Comparison of ENCODE assay signal across 10 cellular contexts in genomic region chr20:31567380-31567720, GRCh38. TPM values are rescaled to one million over a fixed set of nuclear protein-coding genes. Genes with fewer than 3 reads are reported as not detected.
DNase-seq lines count a peak whose midpoint lies in the region; ATAC-seq and TF ChIP-seq lines count a peak whose summit lies in the region.
"Had no signal": no experiment of that assay in that cellular context is flagged by ENCODE, and none has a peak within 500 bp of the region (broad histone marks: within the 10 kb centered on the region; RNA-seq: fewer than 3 reads in every experiment).

No MANE protein-coding gene starts in this region.

- H3K9me3 ChIP-seq in Panc1 (ENCODE audit: control insufficient read depth, insufficient read depth, low read depth, low read length): no peaks in the 10 kb centered on the region
- H3K9me3 ChIP-seq in esophagus squamous epithelium: no peaks in the 10 kb centered on the region
- H3K9me3 ChIP-seq: uterus had no signal

- TF ChIP-seq CTCF in Panc1 (IDR thresholded peaks at IDR 0.05) (peak; percentile 47), esophagus squamous epithelium (IDR thresholded peaks at IDR 0.05) (no peak)

- H3K36me3 ChIP-seq in Panc1 (ENCODE audit: control insufficient read depth, insufficient read depth, low read length) (peaks cover 6% of the 10 kb centered on the region; the same call in 1 of the 2 replicates), esophagus squamous epithelium (peaks cover 3 to 82% (median 11%) of the 10 kb centered on the region in 3 donors)
- H3K36me3 ChIP-seq: uterus had no signal

- H3K27me3 ChIP-seq in Panc1 (ENCODE audit: control insufficient read depth, insufficient read depth, low read length): no peaks in the 10 kb centered on the region
- no peaks in the 10 kb centered on the region for H3K27me3 ChIP-seq in esophagus squamous epithelium
- H3K27me3 ChIP-seq: uterus had no signal

- no peak overlapping the region for H3K4me3 Mint-ChIP-seq in activated naive CD4-positive, alpha-beta T cell treated with anti-CD3 and anti-CD28 coated beads for 36 hours
- no peak overlapping the region for H3K4me3 Mint-ChIP-seq in stimulated activated memory B cell treated with anti-CD40 and anti-IgM and Interleukin-4, amounts not matched to agents 10 μg/mL and 1 μg/mL and 100 μg/mL, for 72 hours

- CTCF ChIA-PET in activated naive CD4-positive, alpha-beta T cell treated with anti-CD3 and anti-CD28 coated beads for 36 hours (lab: Charles Lee): interaction anchor here (0.9 to 14.0 kb wide), 9 partner anchors 9 to 171 kb away, joined by 3 to 330 read pairs (median 5); partner anchors contain the start of gene ID1
- CTCF ChIA-PET in Panc1 (lab: Charles Lee): interaction anchor here (0.7 to 10.8 kb wide), 8 partner anchors 8 to 156 kb away, joined by 3 to 298 read pairs (median 6); a partner anchor contains a TSS

- POLR2A ChIA-PET in Panc1 (lab: Charles Lee): interaction anchor here (0.6 to 2.2 kb wide), 3 partner anchors 43 to 589 kb away, joined by 3 to 7 read pairs (median 4); no protein-coding TSS in a partner anchor

- in situ Hi-C loops in Panc1 (cut with HindIII; ENCODE audit: low pct_unique_long_range_greater_than_20kb, low sequenced_read_pairs): loop anchor here (10.0 kb wide), 1 partner anchor 57 kb away; no protein-coding TSS in a partner anchor

- no peak overlapping the region for H3K4me3 ChIP-seq in Panc1 (ENCODE audit: low read depth in 2 of 2, low read length in 2 of 2)
- peak overlapping the region in 2 of 4 donors; percentile 21 to 33 for H3K4me3 ChIP-seq in esophagus squamous epithelium
- H3K4me3 ChIP-seq: uterus had no signal

- H3K27ac Mint-ChIP-seq in activated naive CD4-positive, alpha-beta T cell treated with anti-CD3 and anti-CD28 coated beads for 36 hours: peak overlapping the region; percentile 26
- H3K27ac Mint-ChIP-seq in stimulated activated memory B cell treated with anti-CD40 and anti-IgM and Interleukin-4, amounts not matched to agents 10 μg/mL and 1 μg/mL and 100 μg/mL, for 72 hours: peak overlapping the region; percentile 72

- no peaks in the 10 kb centered on the region for H3K9me3 Mint-ChIP-seq in activated naive CD4-positive, alpha-beta T cell treated with anti-CD3 and anti-CD28 coated beads for 36 hours
- H3K9me3 Mint-ChIP-seq in stimulated activated memory B cell treated with anti-CD40 and anti-IgM and Interleukin-4, amounts not matched to agents 10 μg/mL and 1 μg/mL and 100 μg/mL, for 72 hours: no peaks in the 10 kb centered on the region

- H3K27ac ChIP-seq in Panc1 (ENCODE audit: low read length) (peak overlapping the region; percentile 88), esophagus squamous epithelium (peak overlapping the region; percentile 86 to 94 (median 90))
- H3K27ac ChIP-seq: uterus had no signal

- no peak for DNase-seq in activated naive CD4-positive, alpha-beta T cell treated with anti-CD3 and anti-CD28 coated beads for 36 hours
- no peak for DNase-seq in activated naive CD4-positive, alpha-beta T cell treated with anti-CD3 and anti-CD28 coated beads, Interleukin-2, amount 50 U/mL, for 16 hours
- no peak for DNase-seq in Panc1 (ENCODE audit: low read depth, low spot score)
- DNase-seq in esophagus squamous epithelium (lab: John Stamatoyannopoulos, UW): no peak
- DNase-seq in NCI-H2081 treated with DMSO at 0.1 percent for 48 hours (lab: John Stamatoyannopoulos, UW): no peak
- DNase-seq in NOMO-1 treated with dmso at 0.1 percent for 144 hours (lab: John Stamatoyannopoulos, UW; ENCODE audit: unreplicated experiment): no peak
- DNase-seq: NCI-H2227 treated with DMSO at 0.1 percent for 48 hours, uterus had no signal

- intact Hi-C loops in activated naive CD4-positive, alpha-beta T cell treated with anti-CD3 and anti-CD28 coated beads for 36 hours (cut with micrococcal nuclease): no loop called here
- intact Hi-C loops in Panc1 (cut with micrococcal nuclease; ENCODE audit: unreplicated experiment) (no loop called here), esophagus squamous epithelium (cut with DNase I) (loop anchor here (10.0 kb wide), 1 partner anchor 157 kb away; the partner anchor contains the start of gene BCL2L1)

- TF ChIP-seq POLR2A in esophagus squamous epithelium (IDR thresholded peaks at IDR 0.05): no peak

- H3K4me1 Mint-ChIP-seq in activated naive CD4-positive, alpha-beta T cell treated with anti-CD3 and anti-CD28 coated beads for 36 hours (ENCODE audit: low read depth): peaks cover 21% of the 10 kb centered on the region
- peaks cover 34% of the 10 kb centered on the region for H3K4me1 Mint-ChIP-seq in stimulated activated memory B cell treated with anti-CD40 and anti-IgM and Interleukin-4, amounts not matched to agents 10 μg/mL and 1 μg/mL and 100 μg/mL, for 72 hours

- no peak for ATAC-seq in Panc1
- peak; percentile 3 for ATAC-seq in stimulated activated memory B cell treated with anti-CD40 and anti-IgM and Interleukin-4, amounts not matched to agents 10 μg/mL and 1 μg/mL and 100 μg/mL, for 72 hours
- no peak for ATAC-seq in HG03280 (IDR thresholded peaks at IDR 0.05; ENCODE audit: unreplicated experiment)

- peaks cover 71% of the 10 kb centered on the region for H3K4me1 ChIP-seq in Panc1 (ENCODE audit: control insufficient read depth, insufficient read depth, low read length)
- peaks cover 37 to 99% (median 60%) of the 10 kb centered on the region in 3 donors for H3K4me1 ChIP-seq in esophagus squamous epithelium

- H3K27me3 Mint-ChIP-seq in activated naive CD4-positive, alpha-beta T cell treated with anti-CD3 and anti-CD28 coated beads for 36 hours (ENCODE audit: low read depth): no peaks in the 10 kb centered on the region
- no peaks in the 10 kb centered on the region for H3K27me3 Mint-ChIP-seq in stimulated activated memory B cell treated with anti-CD40 and anti-IgM and Interleukin-4, amounts not matched to agents 10 μg/mL and 1 μg/mL and 100 μg/mL, for 72 hours

- peaks cover 14% of the 10 kb centered on the region for H3K36me3 Mint-ChIP-seq in activated naive CD4-positive, alpha-beta T cell treated with anti-CD3 and anti-CD28 coated beads for 36 hours (ENCODE audit: low read depth)
- peaks cover 21% of the 10 kb centered on the region for H3K36me3 Mint-ChIP-seq in stimulated activated memory B cell treated with anti-CD40 and anti-IgM and Interleukin-4, amounts not matched to agents 10 μg/mL and 1 μg/mL and 100 μg/mL, for 72 hours

- no TSS peak for BruUV-seq in Panc1 (replicated peaks; lab: Mats Ljungman, UMichigan)

RNA-seq across cellular contexts. Expression of gene ID1, which starts 37.7 kb away (rescaled TPM):
- 1 to 10 TPM; 1.8 to 2.4 TPM for total RNA-seq in activated naive CD4-positive, alpha-beta T cell treated with anti-CD3 and anti-CD28 coated beads for 36 hours
- total RNA-seq in Panc1 (2021; ENCODE audit: unreplicated experiment): 152 TPM
- 185 TPM for polyA plus RNA-seq in Panc1 (2012; ENCODE audit: insufficient read length)
- total RNA-seq in esophagus squamous epithelium: 100 to 1,000 TPM; 422 to 839 (median 555) TPM

RNA-seq across cellular contexts. Expression of gene HM13, which starts 53.1 kb away (rescaled TPM):
- 10 to 100 TPM; 67.3 to 69.4 TPM for total RNA-seq in activated naive CD4-positive, alpha-beta T cell treated with anti-CD3 and anti-CD28 coated beads for 36 hours
- total RNA-seq in Panc1 (2021; ENCODE audit: unreplicated experiment): 337 TPM
- polyA plus RNA-seq in Panc1 (2012; ENCODE audit: insufficient read length): 424 TPM
- 100 to 1,000 TPM in 2 of 4 donors, 10 to 100 TPM in 2; 76.3 to 162 (median 108) TPM for total RNA-seq in esophagus squamous epithelium

Comparison
In these comparisons a context has a peak if more than half of its experiments do, and no peak if none do; other contexts are left out.
1. RNA of gene ID1, which starts 37.7 kb away (total RNA-seq): 422 to 839 TPM in esophagus squamous epithelium and 152 TPM in Panc1 (single experiment); 1.8 to 2.4 TPM in activated naive CD4-positive, alpha-beta T cell treated with anti-CD3 and anti-CD28 coated beads for 36 hours; every median in the first group is over 10 times any median in the second.